ENCODE assay signal across 16 cellular contexts in the genomic region with DNA sequence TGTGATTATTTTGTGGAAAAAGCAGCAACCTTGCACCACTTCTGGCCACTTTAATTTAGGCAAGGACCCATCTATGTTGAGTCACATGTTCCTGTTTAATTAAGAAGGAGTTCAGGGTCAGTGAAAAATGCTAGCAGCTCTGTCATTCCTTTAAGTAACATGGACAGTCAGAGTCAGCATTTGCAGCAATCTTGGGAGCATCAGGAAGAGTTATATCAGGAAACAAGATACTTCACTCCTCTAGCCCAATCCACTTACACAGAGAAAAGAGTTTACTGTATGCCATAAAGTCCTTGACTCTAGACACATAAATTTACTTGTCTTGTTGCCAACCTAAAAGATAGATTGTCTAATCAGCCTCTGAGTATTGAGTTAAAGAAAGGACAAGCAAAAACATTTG.
DNase-seq lines count a peak whose midpoint lies in the region; ATAC-seq and TF ChIP-seq lines count a peak whose summit lies in the region.
"Had no signal": no experiment of that assay in that cellular context is flagged by ENCODE, and none has a peak within 500 bp of the region (broad histone marks: within the 10 kb centered on the region; RNA-seq: fewer than 3 reads in every experiment).

No MANE protein-coding gene starts in this region.

- CTCF ChIA-PET in SK-N-SH (lab: Yijun Ruan, JAX), result no interaction called here

- no peaks in the 10 kb centered on the region for H4K20me1 ChIP-seq in SK-N-SH (ENCODE audit: insufficient read depth)

- H3K27ac ChIP-seq in SK-N-SH (ENCODE audit: low read depth in 2 of 2, low read length in 1 of 2), result no peak overlapping the region
- H3K27ac ChIP-seq in mesodermal cell (ENCODE audit: low read depth, low read length, severe bottlenecking), result peak overlapping the region; percentile 19

- no peaks in the 10 kb centered on the region for H3K79me2 ChIP-seq in SK-N-SH (ENCODE audit: insufficient read depth)

- no peaks in the 10 kb centered on the region for H3K27me3 ChIP-seq in SK-N-SH (ENCODE audit: insufficient read depth)

- no peak for TF ChIP-seq EP300 in SK-N-SH (IDR thresholded peaks at IDR 0.05; ENCODE audit: borderline replicate concordance in 1 of 2, low read depth in 1 of 2, low read length in 1 of 2)

- H3K4me3 ChIP-seq in SK-N-SH (ENCODE audit: low read depth in 2 of 2, low read length in 1 of 2), result no peak overlapping the region
- H3K4me3 ChIP-seq in fibroblast of mammary gland (ENCODE audit: control insufficient read depth, low read depth, low read length), result no peak overlapping the region
- no peak overlapping the region for H3K4me3 ChIP-seq in mesodermal cell (ENCODE audit: extremely low read depth, insufficient read depth, low read length, poor library complexity, severe bottlenecking)
- H3K4me3 ChIP-seq: HAP-1 had no signal

- no peak overlapping the region for H3K9ac ChIP-seq in SK-N-SH

- no peaks in the 10 kb centered on the region for H3F3A ChIP-seq in SK-N-SH (replicated peaks; ENCODE audit: insufficient read depth)

- no peak for TF ChIP-seq CTCF in SK-N-SH (IDR thresholded peaks at IDR 0.05)
- no peak for TF ChIP-seq CTCF in fibroblast of mammary gland (conservative IDR thresholded peaks at IDR 0.05; ENCODE audit: control insufficient read depth, insufficient read depth, low read depth, low read length)

- TF ChIP-seq RAD21 in SK-N-SH (IDR thresholded peaks at IDR 0.05; ENCODE audit: low read length), result no peak

- POLR2A ChIA-PET in SK-N-SH (lab: Yijun Ruan, JAX), result no interaction called here

- DNase-seq in SK-N-SH, result no peak
- peak; percentile 27 for DNase-seq in fibroblast of mammary gland (ENCODE audit: low read depth)
- DNase-seq in stromal cell of bone marrow (ENCODE audit: low read depth), result peak; percentile 10
- DNase-seq in NCI-H524 treated with DMSO at 0.1 percent for 48 hours (lab: John Stamatoyannopoulos, UW), result no peak
- DNase-seq in epidermal melanocyte (ENCODE audit: insufficient read length, low spot score), result no peak
- no peak for DNase-seq in activated T-cell treated with anti-CD3 and anti-CD28 coated beads for 4 hours
- DNase-seq: 8988T, DND-41, NCI-H1092 treated with DMSO at 0.1 percent for 48 hours, NCI-H2081, NCI-H748 treated with DMSO at 0.1 percent for 48 hours, OCI-M1, SHP77 treated with DMSO at 0.1 percent for 48 hours had no signal

- no peak overlapping the region for H3K4me2 ChIP-seq in SK-N-SH

- ATAC-seq in SK-N-SH treated with all-trans-retinoic acid at 6 μM for 48 hours, result peak; percentile 40; the same call in 1 of the 3 replicates

- H3K4me1 ChIP-seq in SK-N-SH (ENCODE audit: control insufficient read depth in 1 of 2, insufficient read depth in 2 of 2, low read depth in 1 of 2, low read length in 1 of 2), result 0 out of 4 replicates have a peak, but pooled peaks cover 0 to 9% of the 10 kb centered on the region in 2 experiments
- no peaks in the 10 kb centered on the region for H3K4me1 ChIP-seq in mesodermal cell (ENCODE audit: control insufficient read depth, insufficient read depth, low read length, poor library complexity, severe bottlenecking)
- H3K4me1 ChIP-seq: HAP-1 had no signal

- H3K9me3 ChIP-seq in SK-N-SH (no peaks in the 10 kb centered on the region), mesodermal cell (ENCODE audit: control insufficient read depth, low read length) (no peaks in the 10 kb centered on the region)
- H3K9me3 ChIP-seq: HAP-1 had no signal

- no peak overlapping the region for H2AFZ ChIP-seq in SK-N-SH (ENCODE audit: low read depth)

- H3K36me3 ChIP-seq in SK-N-SH (replicated peaks in 1 of 2; ENCODE audit: control insufficient read depth in 1 of 2, insufficient read depth in 2 of 2, low read length in 1 of 2), result peaks cover 0 to 4% of the 10 kb centered on the region in 2 experiments
- H3K36me3 ChIP-seq in mesodermal cell (ENCODE audit: control insufficient read depth, insufficient read depth, low read length), result no peaks in the 10 kb centered on the region
- H3K36me3 ChIP-seq: HAP-1 had no signal

- no peaks in the 10 kb centered on the region for H3K9me2 ChIP-seq in SK-N-SH

TF ChIP-seq in SK-N-SH treated with all-trans-retinoic acid at 6 μM for 48 hours, 23 proteins besides CTCF, POLR2A, EP300 and RAD21 (continues in another document):
- TF ChIP-seq, protein P1, sequence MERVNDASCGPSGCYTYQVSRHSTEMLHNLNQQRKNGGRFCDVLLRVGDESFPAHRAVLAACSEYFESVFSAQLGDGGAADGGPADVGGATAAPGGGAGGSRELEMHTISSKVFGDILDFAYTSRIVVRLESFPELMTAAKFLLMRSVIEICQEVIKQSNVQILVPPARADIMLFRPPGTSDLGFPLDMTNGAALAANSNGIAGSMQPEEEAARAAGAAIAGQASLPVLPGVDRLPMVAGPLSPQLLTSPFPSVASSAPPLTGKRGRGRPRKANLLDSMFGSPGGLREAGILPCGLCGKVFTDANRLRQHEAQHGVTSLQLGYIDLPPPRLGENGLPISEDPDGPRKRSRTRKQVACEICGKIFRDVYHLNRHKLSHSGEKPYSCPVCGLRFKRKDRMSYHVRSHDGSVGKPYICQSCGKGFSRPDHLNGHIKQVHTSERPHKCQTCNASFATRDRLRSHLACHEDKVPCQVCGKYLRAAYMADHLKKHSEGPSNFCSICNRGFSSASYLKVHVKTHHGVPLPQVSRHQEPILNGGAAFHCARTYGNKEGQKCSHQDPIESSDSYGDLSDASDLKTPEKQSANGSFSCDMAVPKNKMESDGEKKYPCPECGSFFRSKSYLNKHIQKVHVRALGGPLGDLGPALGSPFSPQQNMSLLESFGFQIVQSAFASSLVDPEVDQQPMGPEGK (CRISPR knock-in tag; IDR thresholded peaks at IDR 0.05; ENCODE audit: borderline replicate concordance), result no peak
- no peak for TF ChIP-seq ARNTL (CRISPR knock-in tag; IDR thresholded peaks at IDR 0.05; ENCODE audit: borderline replicate concordance, low read depth)
- TF ChIP-seq CSDC2 (CRISPR knock-in tag; IDR thresholded peaks at IDR 0.05), result no peak
- no peak for TF ChIP-seq ZNF70 (CRISPR knock-in tag; IDR thresholded peaks at IDR 0.05)
- TF ChIP-seq TOX (CRISPR knock-in tag; IDR thresholded peaks at IDR 0.05; ENCODE audit: borderline replicate concordance), result no peak
- TF ChIP-seq, protein P2, sequence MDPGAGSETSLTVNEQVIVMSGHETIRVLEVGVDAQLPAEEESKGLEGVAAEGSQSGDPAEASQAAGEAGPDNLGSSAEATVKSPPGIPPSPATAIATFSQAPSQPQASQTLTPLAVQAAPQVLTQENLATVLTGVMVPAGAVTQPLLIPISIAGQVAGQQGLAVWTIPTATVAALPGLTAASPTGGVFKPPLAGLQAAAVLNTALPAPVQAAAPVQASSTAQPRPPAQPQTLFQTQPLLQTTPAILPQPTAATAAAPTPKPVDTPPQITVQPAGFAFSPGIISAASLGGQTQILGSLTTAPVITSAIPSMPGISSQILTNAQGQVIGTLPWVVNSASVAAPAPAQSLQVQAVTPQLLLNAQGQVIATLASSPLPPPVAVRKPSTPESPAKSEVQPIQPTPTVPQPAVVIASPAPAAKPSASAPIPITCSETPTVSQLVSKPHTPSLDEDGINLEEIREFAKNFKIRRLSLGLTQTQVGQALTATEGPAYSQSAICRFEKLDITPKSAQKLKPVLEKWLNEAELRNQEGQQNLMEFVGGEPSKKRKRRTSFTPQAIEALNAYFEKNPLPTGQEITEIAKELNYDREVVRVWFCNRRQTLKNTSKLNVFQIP (CRISPR knock-in tag; IDR thresholded peaks at IDR 0.05; ENCODE audit: borderline replicate concordance, low read depth), result no peak
- TF ChIP-seq ESRRG (CRISPR knock-in tag; IDR thresholded peaks at IDR 0.05), result no peak
- no peak for TF ChIP-seq ISL1 (CRISPR knock-in tag; IDR thresholded peaks at IDR 0.05)

TF ChIP-seq in SK-N-SH, 30 proteins besides CTCF, POLR2A, EP300 and RAD21:
- TF ChIP-seq JUND (IDR thresholded peaks at IDR 0.05) (no peak), TEAD4 (IDR thresholded peaks at IDR 0.05; ENCODE audit: borderline replicate concordance, insufficient read depth) (no peak)

Comparison
In these comparisons a context has a peak if more than half of its experiments do, and no peak if none do; other contexts are left out.
1. DNase-seq: peak in fibroblast of mammary gland (single experiment) and stromal cell of bone marrow (single experiment); none in SK-N-SH (single experiment), NCI-H524 treated with DMSO at 0.1 percent for 48 hours (single experiment), epidermal melanocyte (single experiment) and activated T-cell treated with anti-CD3 and anti-CD28 coated beads for 4 hours (single experiment).